21 cellular contexts compared by ENCODE assay signal in the genomic region with DNA sequence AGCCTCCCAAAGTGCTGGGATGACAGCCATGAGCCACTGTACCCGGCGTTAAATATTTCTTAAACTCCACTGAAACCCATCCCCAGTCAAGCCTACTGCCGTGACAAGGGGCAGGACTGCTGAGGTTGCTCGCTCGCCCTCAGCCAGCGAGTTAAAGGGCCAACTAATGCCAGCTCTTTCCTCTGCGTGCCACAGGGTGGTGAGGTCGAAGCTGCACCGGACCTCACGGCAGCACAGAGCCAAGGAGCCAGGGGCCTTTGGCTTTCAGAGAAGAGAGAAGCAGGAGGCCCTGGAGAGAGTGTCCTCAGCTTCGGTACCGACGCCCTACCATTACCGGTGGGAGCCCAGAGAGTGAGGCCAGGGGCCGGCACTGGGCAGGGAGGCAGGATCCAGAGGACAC.
"Had no signal": no experiment of that assay in that cellular context is flagged by ENCODE, and none has a peak within 500 bp of the region (broad histone marks: within the 10 kb centered on the region; RNA-seq: fewer than 3 reads in every experiment).

No MANE protein-coding gene starts in this region.

- H3K27me3 ChIP-seq: esophagus squamous epithelium, gastroesophageal sphincter, sigmoid colon, suprapubic skin, thyroid gland, uterus had no signal

- H3K9me3 Mint-ChIP-seq: immature natural killer cell; memory B cell; natural killer cell treated with Interleukin-12 subunit alpha and Interleukin-12 subunit beta and Interleukin-15 and Interleukin-18, amount 100 ng/mL, for 72 hours; type B pancreatic cell had no signal

- H3K4me3 Mint-ChIP-seq: immature natural killer cell; memory B cell; natural killer cell treated with Interleukin-12 subunit alpha and Interleukin-12 subunit beta and Interleukin-15 and Interleukin-18, amount 100 ng/mL, for 72 hours; type B pancreatic cell had no signal

- H3K36me3 Mint-ChIP-seq: natural killer cell treated with Interleukin-12 subunit alpha and Interleukin-12 subunit beta and Interleukin-15 and Interleukin-18, amount 100 ng/mL, for 72 hours; type B pancreatic cell had no signal

- H3K4me3 ChIP-seq: esophagus squamous epithelium, gastroesophageal sphincter, left ventricle myocardium inferior, lower lobe of right lung, psoas muscle, sigmoid colon, suprapubic skin, thyroid gland, uterus had no signal

- FAIRE-seq: keratinocyte, small intestine had no signal

- H3K9me3 ChIP-seq: esophagus squamous epithelium, gastroesophageal sphincter, left ventricle myocardium inferior, lower lobe of right lung, psoas muscle, sigmoid colon, suprapubic skin, thyroid gland, uterus had no signal

- H3K27ac Mint-ChIP-seq: immature natural killer cell; memory B cell; natural killer cell treated with Interleukin-12 subunit alpha and Interleukin-12 subunit beta and Interleukin-15 and Interleukin-18, amount 100 ng/mL, for 72 hours; type B pancreatic cell had no signal

- H3K27ac ChIP-seq: epithelial cell of prostate, esophagus squamous epithelium, gastroesophageal sphincter, left ventricle myocardium inferior, lower lobe of right lung, psoas muscle, sigmoid colon, suprapubic skin, thyroid gland, uterus had no signal

- H3K4me1 ChIP-seq: lower lobe of right lung, thyroid gland, uterus had no signal

- H3K27me3 Mint-ChIP-seq: memory B cell; natural killer cell treated with Interleukin-12 subunit alpha and Interleukin-12 subunit beta and Interleukin-15 and Interleukin-18, amount 100 ng/mL, for 72 hours; type B pancreatic cell had no signal

- DNase-seq: effector memory CD4-positive, alpha-beta T cell; esophagus squamous epithelium; immature natural killer cell; left ventricle myocardium inferior; lower lobe of right lung; midbrain; retina; sigmoid colon; small intestine; stimulated activated CD4-positive, alpha-beta T cell treated with anti-CD3 and anti-CD28 coated beads, Interleukin-12 subunit alpha, Interleukin-12 subunit beta, amount 100 ng/mL, for 4 hours; stimulated activated naive CD8-positive, alpha-beta T cell treated with anti-CD3 and anti-CD28 coated beads, Interleukin-15, Interleukin-2, amounts not matched to agents 100 U/mL and 50 U/mL, for 24 hours; thyroid gland; uterus had no signal

- ATAC-seq: gastroesophageal sphincter; lower lobe of right lung; natural killer cell treated with Interleukin-12 subunit alpha and Interleukin-12 subunit beta and Interleukin-15 and Interleukin-18, amount 100 ng/mL, for 72 hours; psoas muscle; stimulated activated naive CD8-positive, alpha-beta T cell treated with anti-CD3 and anti-CD28 coated beads, Interleukin-15, Interleukin-2, amounts not matched to agents 100 U/mL and 50 U/mL, for 24 hours had no signal

- H3K36me3 ChIP-seq: uterus had no signal
